8 cellular contexts compared by ENCODE assay signal in the genomic region with DNA sequence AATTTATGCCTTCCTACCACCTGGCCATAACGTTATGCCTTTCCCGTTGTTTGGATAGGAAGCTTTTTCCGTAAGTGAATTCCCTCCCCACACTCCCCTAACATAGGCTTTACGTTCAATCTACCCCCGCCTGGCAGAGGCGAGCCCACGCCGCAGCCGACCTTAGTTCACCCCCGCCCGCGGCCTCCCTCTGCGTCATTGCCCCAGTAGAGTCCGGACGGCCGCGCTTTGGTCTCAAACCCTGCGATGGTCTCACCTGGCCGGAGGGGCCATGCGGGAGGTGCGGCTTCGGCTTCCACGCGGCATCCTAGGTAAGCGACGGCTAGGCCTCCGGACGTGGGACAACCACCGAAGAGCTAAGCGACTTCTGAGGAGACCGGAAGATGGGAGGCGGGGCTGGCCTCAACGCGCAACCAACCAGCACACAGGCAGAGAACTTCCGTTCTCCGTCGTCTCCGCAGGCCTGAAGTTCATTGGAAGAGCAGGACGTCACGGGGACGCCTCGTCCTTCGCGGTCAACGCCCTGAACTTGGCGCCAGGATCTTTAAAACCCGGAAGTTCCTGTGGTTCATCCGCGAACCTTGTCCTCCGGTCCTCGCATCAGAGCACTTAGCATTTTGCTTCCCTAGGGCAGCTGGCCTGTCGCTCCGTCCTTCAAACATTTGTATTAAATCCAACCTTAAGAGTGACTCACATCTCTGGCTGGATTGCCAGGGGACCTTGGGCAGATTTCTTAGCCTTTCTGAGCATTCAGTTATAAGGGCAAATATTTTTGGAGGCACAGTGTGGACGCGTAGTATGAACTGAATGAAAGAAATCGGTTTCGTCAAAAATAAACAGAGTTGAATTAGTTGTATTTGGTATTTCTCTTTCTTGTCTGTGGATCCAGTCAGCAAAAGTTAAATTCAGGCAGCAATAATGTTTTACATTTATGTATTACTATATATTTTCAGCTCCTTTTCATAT. TPM values are rescaled to one million over a fixed set of nuclear protein-coding genes. Genes with fewer than 3 reads are reported as not detected.
A peak's percentile ranks its signal among the peaks of the same experiment; 100 is the strongest.
DNase-seq lines count a peak whose midpoint lies in the region; ATAC-seq and TF ChIP-seq lines count a peak whose summit lies in the region.

A gene with protein sequence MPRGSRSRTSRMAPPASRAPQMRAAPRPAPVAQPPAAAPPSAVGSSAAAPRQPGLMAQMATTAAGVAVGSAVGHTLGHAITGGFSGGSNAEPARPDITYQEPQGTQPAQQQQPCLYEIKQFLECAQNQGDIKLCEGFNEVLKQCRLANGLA (minus strand): TSS at position 369 of the 966 bp plus-strand sequence. CDS start 63 bp downstream, at position 306.

- no peaks in the 10 kb centered on the region for H3K4me1 ChIP-seq in BE2C

- POLR2A ChIA-PET in activated CD4-positive, alpha-beta T cell treated with anti-CD3 and anti-CD28 coated beads for 36 hours (lab: Charles Lee): interaction anchor here (0.6 to 0.9 kb wide), 3 partner anchors 12 to 573 kb away, joined by 3 read pairs; a partner anchor contains a TSS

- H3K4me1 Mint-ChIP-seq in activated CD4-positive, alpha-beta T cell treated with anti-CD3 and anti-CD28 coated beads for 36 hours: peaks cover 37% of the 10 kb centered on the region
- peaks cover 13% of the 10 kb centered on the region for H3K4me1 Mint-ChIP-seq in chondrocyte (ENCODE audit: low read depth)

- H3K4me3 Mint-ChIP-seq in activated CD4-positive, alpha-beta T cell treated with anti-CD3 and anti-CD28 coated beads for 36 hours: peak within 1 kb of the TSS; percentile 90
- peak within 1 kb of the TSS; percentile 86 for H3K4me3 Mint-ChIP-seq in chondrocyte (ENCODE audit: unreplicated experiment)

- CTCF ChIA-PET in activated CD4-positive, alpha-beta T cell treated with anti-CD3 and anti-CD28 coated beads for 36 hours (lab: Charles Lee): interaction anchor here (0.7 to 1.5 kb wide), 7 partner anchors 9 to 365 kb away, joined by 3 to 6 read pairs (median 3); a partner anchor contains a TSS

- H3K9me3 ChIP-seq in BE2C: no peaks in the 10 kb centered on the region

- ATAC-seq in HG03460 (IDR thresholded peaks at IDR 0.05; ENCODE audit: unreplicated experiment): peak; percentile 99
- peak; percentile 98 for ATAC-seq in activated CD4-positive, alpha-beta T cell treated with anti-CD3 and anti-CD28 coated beads for 36 hours

- peaks cover 34% of the 10 kb centered on the region for H3K36me3 ChIP-seq in BE2C

- peak within 1 kb of the TSS; percentile 99 for H3K27ac Mint-ChIP-seq in activated CD4-positive, alpha-beta T cell treated with anti-CD3 and anti-CD28 coated beads for 36 hours
- H3K27ac Mint-ChIP-seq in chondrocyte (ENCODE audit: unreplicated experiment): peak within 1 kb of the TSS; percentile 94

- DNase-seq in BE2C (peak; percentile 96), GM19240 (ENCODE audit: insufficient read length, low spot score) (peak; percentile 96), NCI-H524 treated with DMSO at 0.1 percent for 48 hours (lab: John Stamatoyannopoulos, UW) (peak; percentile 88), chondrocyte (ENCODE audit: low spot score) (peak; percentile 97), left kidney (ENCODE audit: low read depth, low spot score) (peak; percentile 100)
- peak; percentile 96 for DNase-seq in activated CD4-positive, alpha-beta T cell treated with anti-CD3 and anti-CD28 coated beads for 36 hours
- DNase-seq in stimulated activated CD4-positive, alpha-beta T cell treated with anti-CD3 and anti-CD28 coated beads, Interleukin-2, amount 100 ng/mL, for 24 hours: peak; percentile 90 to 93

- peaks cover 41% of the 10 kb centered on the region for H3K36me3 Mint-ChIP-seq in activated CD4-positive, alpha-beta T cell treated with anti-CD3 and anti-CD28 coated beads for 36 hours (ENCODE audit: low read depth)
- peaks cover 5% of the 10 kb centered on the region for H3K36me3 Mint-ChIP-seq in chondrocyte (ENCODE audit: low read depth)

- H3K27me3 Mint-ChIP-seq in activated CD4-positive, alpha-beta T cell treated with anti-CD3 and anti-CD28 coated beads for 36 hours: no peaks in the 10 kb centered on the region
- H3K27me3 Mint-ChIP-seq in chondrocyte (ENCODE audit: low read depth): no peaks in the 10 kb centered on the region

- H3K9me3 Mint-ChIP-seq in activated CD4-positive, alpha-beta T cell treated with anti-CD3 and anti-CD28 coated beads for 36 hours (ENCODE audit: low read depth): peaks cover 4% of the 10 kb centered on the region
- peaks cover 2% of the 10 kb centered on the region for H3K9me3 Mint-ChIP-seq in chondrocyte (ENCODE audit: low read depth)

- H3K4me3 ChIP-seq in BE2C (ENCODE audit: low read depth, low read length): peak within 1 kb of the TSS; percentile 100

- TF ChIP-seq CTCF in BE2C (IDR thresholded peaks at IDR 0.05; ENCODE audit: low read depth, low read length): no peak
- no peak for TF ChIP-seq CTCF in chondrocyte (IDR thresholded peaks at IDR 0.05)

- no peaks in the 10 kb centered on the region for H3K27me3 ChIP-seq in BE2C

- intact Hi-C loops in activated CD4-positive, alpha-beta T cell treated with anti-CD3 and anti-CD28 coated beads for 36 hours (cut with DNase I, micrococcal nuclease): loop anchor here (1.0 to 5.0 kb wide), 10 partner anchors 42 to 1347 kb away; a partner anchor contains a TSS

RNA-seq across cellular contexts. Expression of the gene that starts here (rescaled TPM):
- polyA plus RNA-seq in BE2C (2012; ENCODE audit: insufficient read depth, insufficient read length, low read depth): 974 TPM
- total RNA-seq in activated CD4-positive, alpha-beta T cell treated with anti-CD3 and anti-CD28 coated beads for 36 hours: 100 to 1,000 TPM; 537 to 693 TPM
- total RNA-seq in chondrocyte: 119 to 232 TPM (median 120 TPM) in 3 replicates

Comparison
In these comparisons a context has a peak if more than half of its experiments do, and no peak if none do; other contexts are left out.
1. Peak in every context shown above with its lines: DNase-seq, ATAC-seq and H3K4me3 ChIP-seq.